12 cellular contexts compared by ENCODE assay signal in the genomic region with DNA sequence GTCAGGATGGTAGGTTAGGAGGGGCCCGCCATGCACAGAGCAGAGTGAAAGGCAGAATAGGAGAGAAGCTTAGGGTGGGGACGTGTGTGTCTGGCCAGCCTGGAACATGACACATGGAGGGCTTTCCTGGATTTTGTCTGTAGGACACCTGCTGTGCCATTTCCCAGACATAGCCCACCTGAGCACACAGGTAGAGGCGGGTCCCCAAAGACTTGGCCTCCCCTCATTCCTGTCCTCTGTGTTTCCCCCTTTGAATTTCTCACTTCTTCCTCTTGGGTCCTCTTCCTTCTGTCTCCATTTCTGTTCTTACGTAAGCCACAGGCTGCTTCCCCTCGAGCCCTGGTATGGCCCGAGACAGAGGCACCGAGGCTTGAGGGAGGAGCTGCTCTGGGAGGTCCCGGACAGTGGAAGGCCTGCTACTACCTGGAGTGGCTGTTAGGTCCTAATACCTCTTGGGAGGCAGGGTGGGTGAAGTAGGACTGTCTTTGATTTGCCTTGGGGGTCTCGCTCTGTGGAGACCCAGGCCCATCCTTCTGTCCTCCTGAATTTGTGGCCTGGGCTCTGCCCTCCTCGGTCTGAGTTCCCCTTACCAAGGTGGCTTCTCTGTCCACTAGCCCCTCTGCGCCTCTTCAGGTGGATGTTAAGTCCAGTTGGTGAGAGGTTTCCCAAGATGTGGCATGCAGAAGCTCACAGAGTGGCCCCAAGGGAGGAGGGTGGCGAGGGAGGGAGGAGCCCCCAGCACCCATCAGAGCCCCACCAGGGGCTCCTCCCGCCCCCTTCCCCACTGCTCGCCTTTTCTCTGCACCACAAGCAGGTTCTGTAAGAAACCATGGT. TPM values are rescaled to one million over a fixed set of nuclear protein-coding genes. Genes with fewer than 3 reads are reported as not detected.
DNase-seq lines count a peak whose midpoint lies in the region; ATAC-seq and TF ChIP-seq lines count a peak whose summit lies in the region.
"Had no signal": no experiment of that assay in that cellular context is flagged by ENCODE, and none has a peak within 500 bp of the region (broad histone marks: within the 10 kb centered on the region; RNA-seq: fewer than 3 reads in every experiment).

No MANE protein-coding gene starts in this region.

- no peak for TF ChIP-seq POLR2A in NB4 (IDR thresholded peaks at IDR 0.05; ENCODE audit: extremely low read depth, insufficient read length)

- peak overlapping the region; percentile 93 for H3K27ac Mint-ChIP-seq in Caco-2 (ENCODE audit: unreplicated experiment)
- H3K27ac Mint-ChIP-seq in endodermal cell: peak overlapping the region; percentile 82

- H2AFZ ChIP-seq in osteoblast (ENCODE audit: low read length): no peak overlapping the region

- peaks cover 7% of the 10 kb centered on the region for H4K20me1 ChIP-seq in osteoblast (ENCODE audit: insufficient read depth, low read length)

- TF ChIP-seq CTCF in Caco-2 (IDR thresholded peaks at IDR 0.05; ENCODE audit: insufficient read depth in 1 of 2, low read depth in 1 of 2, low read length in 1 of 2, severe bottlenecking in 1 of 2, unreplicated experiment in 1 of 2) (no peak), NB4 (IDR thresholded peaks at IDR 0.05; ENCODE audit: low read depth, low read length) (no peak), endodermal cell (conservative IDR thresholded peaks at IDR 0.05) (no peak), osteoblast (IDR thresholded peaks at IDR 0.05; ENCODE audit: extremely low read depth, low read depth, low read length) (no peak)

- POLR2A ChIA-PET in Caco-2 (lab: Charles Lee): no interaction called here

- 82 to 84% methylated on average over 9 to 14 of the region's 14 CpGs for WGBS in endodermal cell (ENCODE audit: insufficient coverage in 1 of 2, insufficient read length in 1 of 2), 2 experiments

- peaks cover 33% of the 10 kb centered on the region for H3K79me2 ChIP-seq in osteoblast (ENCODE audit: insufficient read depth, low read length)

- CTCF ChIA-PET in Caco-2 (lab: Charles Lee): no interaction called here

- no peak overlapping the region for H3K4me3 Mint-ChIP-seq in Caco-2 (ENCODE audit: unreplicated experiment)
- H3K4me3 Mint-ChIP-seq in endodermal cell: peak overlapping the region; percentile 21
- H3K4me3 Mint-ChIP-seq: central memory CD8-positive, alpha-beta T cell had no signal

- H3K9me3 ChIP-seq in Caco-2: no peaks in the 10 kb centered on the region
- H3K9me3 ChIP-seq in endodermal cell (ENCODE audit: control insufficient read depth, low read length): no peaks in the 10 kb centered on the region
- no peaks in the 10 kb centered on the region for H3K9me3 ChIP-seq in osteoblast (ENCODE audit: low read depth, low read length)

- ATAC-seq in GM18517 (IDR thresholded peaks at IDR 0.05; ENCODE audit: unreplicated experiment): no peak

- H3K36me3 ChIP-seq in Caco-2 (ENCODE audit: control insufficient read depth, insufficient read depth, low read length): no peaks in the 10 kb centered on the region; the same call in 1 of the 2 replicates
- peaks cover 6% of the 10 kb centered on the region for H3K36me3 ChIP-seq in endodermal cell (ENCODE audit: control insufficient read depth, insufficient read depth, low read length)
- H3K36me3 ChIP-seq in osteoblast (ENCODE audit: insufficient read depth, low read length): no peaks in the 10 kb centered on the region

- DNase-seq in Caco-2: no peak
- DNase-seq in NB4 (ENCODE audit: low read depth): peak; percentile 86
- DNase-seq in endodermal cell: peak; percentile 50
- DNase-seq in osteoblast (ENCODE audit: insufficient read length, low spot score, missing footprints): peak; percentile 73
- no peak for DNase-seq in effector CD8-positive, alpha-beta T cell (lab: John Stamatoyannopoulos, UW)
- DNase-seq in NCI-H1436 treated with DMSO at 0.1 percent for 48 hours (lab: John Stamatoyannopoulos, UW): no peak
- DNase-seq in medulla oblongata (ENCODE audit: extremely low spot score): no peak
- DNase-seq: activated CD4-positive, alpha-beta T cell treated with anti-CD3 and anti-CD28 coated beads, Interleukin-2, amount 50 U/mL, for 1 hour; NCI-H1694 treated with DMSO at 0.1 percent for 48 hours; T-helper 1 cell had no signal

- H3K9me3 Mint-ChIP-seq in Caco-2 (ENCODE audit: unreplicated experiment) (no peaks in the 10 kb centered on the region), endodermal cell (no peaks in the 10 kb centered on the region)
- H3K9me3 Mint-ChIP-seq: central memory CD8-positive, alpha-beta T cell had no signal

- H3K27me3 ChIP-seq in Caco-2 (replicated peaks; ENCODE audit: control insufficient read depth, insufficient read depth, low read length): no peaks in the 10 kb centered on the region
- no peaks in the 10 kb centered on the region for H3K27me3 ChIP-seq in endodermal cell (ENCODE audit: control insufficient read depth, insufficient read depth, low read length, poor library complexity, severe bottlenecking)
- no peaks in the 10 kb centered on the region for H3K27me3 ChIP-seq in osteoblast (ENCODE audit: insufficient read depth, low read length)

- H3K4me3 ChIP-seq in Caco-2 (ENCODE audit: low read depth, low read length): no peak overlapping the region
- peak overlapping the region; percentile 40 for H3K4me3 ChIP-seq in NB4 (ENCODE audit: low read depth, low read length)
- H3K4me3 ChIP-seq in endodermal cell (ENCODE audit: low read length): peak overlapping the region; percentile 56
- no peak overlapping the region for H3K4me3 ChIP-seq in osteoblast (ENCODE audit: insufficient read depth, low read length)

- H3K36me3 Mint-ChIP-seq in Caco-2 (ENCODE audit: insufficient read depth, unreplicated experiment) (peaks cover 9% of the 10 kb centered on the region), endodermal cell (ENCODE audit: low read depth) (peaks cover 15% of the 10 kb centered on the region)

- H3K4me1 Mint-ChIP-seq in Caco-2 (ENCODE audit: low read depth, unreplicated experiment) (peaks cover 25% of the 10 kb centered on the region), endodermal cell (peaks cover 48% of the 10 kb centered on the region)

- H3K4me1 ChIP-seq in Caco-2 (peaks cover 42% of the 10 kb centered on the region), endodermal cell (ENCODE audit: control insufficient read depth, insufficient read depth, low read length) (peaks cover 14% of the 10 kb centered on the region), osteoblast (ENCODE audit: insufficient read depth, low read length) (peaks cover 3% of the 10 kb centered on the region)

- H3K27ac ChIP-seq in endodermal cell (ENCODE audit: low read depth, low read length) (peak overlapping the region; percentile 98), osteoblast (ENCODE audit: low read depth, low read length) (no peak overlapping the region)

- peak overlapping the region; percentile 57 for H3K9ac ChIP-seq in endodermal cell (ENCODE audit: extremely low read depth, low read length, poor library complexity, severe bottlenecking)

- H3K27me3 Mint-ChIP-seq in Caco-2 (ENCODE audit: insufficient read depth, unreplicated experiment): no peaks in the 10 kb centered on the region
- no peaks in the 10 kb centered on the region for H3K27me3 Mint-ChIP-seq in endodermal cell (ENCODE audit: insufficient read depth)
- H3K27me3 Mint-ChIP-seq: central memory CD8-positive, alpha-beta T cell had no signal

- BruUV-seq in Caco-2 (replicated peaks; lab: Mats Ljungman, UMichigan): no TSS peak

- intact Hi-C loops in Caco-2 (cut with micrococcal nuclease; ENCODE audit: unreplicated experiment): no loop called here

- no peak overlapping the region for H3K4me2 ChIP-seq in osteoblast (ENCODE audit: insufficient read depth, low read length)

RNA-seq across cellular contexts. Expression of a gene that starts 5.5 kb away (rescaled TPM):
- total RNA-seq in Caco-2 (2022): 4.0 and 4.4 TPM in 2 replicates
- 10 to 100 TPM in 1 of 2 donors, 1 to 10 TPM in 1; 10.0 to 11.3 TPM for total RNA-seq in endodermal cell
- 18.8 TPM for polyA plus RNA-seq in endodermal cell (2013, experiment 1 of 2)
- 17.2 TPM for polyA plus RNA-seq in endodermal cell (2013, experiment 2 of 2)
- total RNA-seq in osteoblast: 5.0 and 6.2 TPM in 2 replicates

RNA-seq across cellular contexts. Expression of a gene that starts 16.0 kb away (rescaled TPM):
- total RNA-seq in Caco-2 (2022): 141 and 148 TPM in 2 replicates
- 10 to 100 TPM; 85.4 to 94.4 TPM for total RNA-seq in endodermal cell
- polyA plus RNA-seq in endodermal cell (2013, experiment 1 of 2): 136 TPM
- 119 TPM for polyA plus RNA-seq in endodermal cell (2013, experiment 2 of 2)
- total RNA-seq in osteoblast: 53.6 and 57.5 TPM in 2 replicates

RNA-seq across cellular contexts. Expression of a gene that starts 43.2 kb away (rescaled TPM):
- not detected in 2 replicates for total RNA-seq in Caco-2 (2022)
- 10 to 100 TPM; 32.2 to 48.2 TPM for total RNA-seq in endodermal cell
- polyA plus RNA-seq in endodermal cell (2013, experiment 1 of 2): 31.3 TPM
- 24.1 TPM for polyA plus RNA-seq in endodermal cell (2013, experiment 2 of 2)
- total RNA-seq in osteoblast: 18.3 and 26.1 TPM in 2 replicates

Comparison
In these comparisons a context has a peak if more than half of its experiments do, and no peak if none do; other contexts are left out.
1. DNase-seq: peak in NB4 (single experiment), endodermal cell (single experiment) and osteoblast (single experiment); none in Caco-2 (0 of 2), effector CD8-positive, alpha-beta T cell (single experiment), NCI-H1436 treated with DMSO at 0.1 percent for 48 hours (single experiment) and medulla oblongata (single experiment).
2. H3K4me3 ChIP-seq: peak in NB4 (single experiment) and endodermal cell (single experiment); none in Caco-2 (single experiment) and osteoblast (single experiment).
3. RNA of a gene that starts 43.2 kb away (total RNA-seq): 32.2 to 48.2 TPM in endodermal cell and 18.3 to 26.1 TPM in osteoblast; not detected in Caco-2; every median in the first group is over 10 times any median in the second.